ENCODE assay signal across 8 cellular contexts in genomic region chr5:76715734-76716455, GRCh38. TPM values are rescaled to one million over a fixed set of nuclear protein-coding genes. Genes with fewer than 3 reads are reported as not detected.
DNase-seq lines count a peak whose midpoint lies in the region; ATAC-seq and TF ChIP-seq lines count a peak whose summit lies in the region.

Gene F2R (plus strand): TSS chr5:76716126. CDS start chr5:76716308, 182 bp downstream.

- peak within 1 kb of the TSS; percentile 54; the same call in 1 of the 2 replicates for H2AFZ ChIP-seq in DND-41 (ENCODE audit: low read depth, low read length)

- peak within 1 kb of the TSS; percentile 88 for H3K4me3 Mint-ChIP-seq in chondrocyte (ENCODE audit: unreplicated experiment)

- H4K20me1 ChIP-seq in DND-41 (ENCODE audit: insufficient read depth, low read length): peaks cover 6% of the 10 kb centered on the region

- H3K27ac Mint-ChIP-seq in chondrocyte (ENCODE audit: unreplicated experiment): peak within 1 kb of the TSS; percentile 83

- no peak within 1 kb of the TSS for H3K27ac ChIP-seq in DND-41 (ENCODE audit: low read length)
- peak within 1 kb of the TSS; percentile 58 for H3K27ac ChIP-seq in KOPT-K1 (ENCODE audit: low read depth, low read length, poor library complexity, severe bottlenecking)
- peak within 1 kb of the TSS; percentile 66; the same call in 1 of the 2 replicates for H3K27ac ChIP-seq in VCaP

- no peaks in the 10 kb centered on the region for H3K27me3 Mint-ChIP-seq in chondrocyte (ENCODE audit: low read depth)

- peaks cover 3% of the 10 kb centered on the region for H3K36me3 Mint-ChIP-seq in chondrocyte (ENCODE audit: low read depth)

- no peaks in the 10 kb centered on the region for H3K9me3 ChIP-seq in DND-41 (ENCODE audit: insufficient read depth, low read length, severe bottlenecking)
- no peaks in the 10 kb centered on the region for H3K9me3 ChIP-seq in KOPT-K1 (ENCODE audit: insufficient read depth, low read length, poor library complexity, severe bottlenecking)

- TF ChIP-seq CTCF in DND-41 (IDR thresholded peaks at IDR 0.05; ENCODE audit: borderline replicate concordance, extremely low read depth, low read length, poor library complexity, severe bottlenecking): peak; percentile 5
- TF ChIP-seq CTCF in VCaP (conservative IDR thresholded peaks at IDR 0.05): peak; percentile 71
- TF ChIP-seq CTCF in chondrocyte (IDR thresholded peaks at IDR 0.05): peak; percentile 89

- H3K36me3 ChIP-seq in DND-41 (ENCODE audit: insufficient read depth, low read length) (no peaks in the 10 kb centered on the region), KOPT-K1 (ENCODE audit: insufficient read depth, low read length) (no peaks in the 10 kb centered on the region)

- H3K27me3 ChIP-seq in DND-41 (ENCODE audit: insufficient read depth, low read length, poor library complexity): peaks cover 59% of the 10 kb centered on the region

- peak; percentile 16 for DNase-seq in DND-41
- no peak for DNase-seq in chondrocyte (ENCODE audit: low spot score)
- DNase-seq in kidney glomerular epithelial cell (lab: John Stamatoyannopoulos, UW): peak; percentile 52
- DNase-seq in stimulated activated CD4-positive, alpha-beta T cell treated with anti-CD3 and anti-CD28 coated beads, Interleukin-2, amount 100 ng/mL, for 24 hours: peak; percentile 58 to 60
- DNase-seq in putamen (ENCODE audit: low spot score): no peak

- no peaks in the 10 kb centered on the region for H3K9me3 Mint-ChIP-seq in chondrocyte (ENCODE audit: low read depth)

- peaks cover 25% of the 10 kb centered on the region for H3K4me1 ChIP-seq in DND-41 (ENCODE audit: insufficient read depth, low read length)

- H3K9ac ChIP-seq in DND-41 (ENCODE audit: low read depth, low read length): no peak within 1 kb of the TSS

- peaks cover 44% of the 10 kb centered on the region for H3K4me1 Mint-ChIP-seq in chondrocyte (ENCODE audit: low read depth)

- peak within 1 kb of the TSS; percentile 59 for H3K4me2 ChIP-seq in DND-41 (ENCODE audit: insufficient read depth, low read length)

- peak within 1 kb of the TSS in 1 of 2 experiments; percentile 50; a peak in 2 of 4 replicates for H3K4me3 ChIP-seq in DND-41 (ENCODE audit: low read depth in 1 of 2, low read length in 2 of 2)

- no peaks in the 10 kb centered on the region for H3K79me2 ChIP-seq in DND-41 (ENCODE audit: insufficient read depth, low read length)

- ATAC-seq in DND-41 (ENCODE audit: insufficient read depth, low read depth) (peak; percentile 67), GM21619 (IDR thresholded peaks at IDR 0.05; ENCODE audit: unreplicated experiment) (peak; percentile 54)

RNA-seq across cellular contexts. Expression of gene F2R, which starts in this region (rescaled TPM):
- 126 to 176 TPM (median 128 TPM) in 3 replicates for total RNA-seq in chondrocyte

Comparison
In these comparisons a context has a peak if more than half of its experiments do, and no peak if none do; other contexts are left out.
1. DNase-seq: peak in DND-41 (single experiment), kidney glomerular epithelial cell (single experiment) and stimulated activated CD4-positive, alpha-beta T cell treated with anti-CD3 and anti-CD28 coated beads, Interleukin-2, amount 100 ng/mL, for 24 hours (2 of 2); none in chondrocyte (single experiment) and putamen (single experiment).
2. CTCF ChIP-seq: peak in every context shown above with its lines; median percentile 89 in chondrocyte; 71 in VCaP; 5 in DND-41.